In the genomic region with DNA sequence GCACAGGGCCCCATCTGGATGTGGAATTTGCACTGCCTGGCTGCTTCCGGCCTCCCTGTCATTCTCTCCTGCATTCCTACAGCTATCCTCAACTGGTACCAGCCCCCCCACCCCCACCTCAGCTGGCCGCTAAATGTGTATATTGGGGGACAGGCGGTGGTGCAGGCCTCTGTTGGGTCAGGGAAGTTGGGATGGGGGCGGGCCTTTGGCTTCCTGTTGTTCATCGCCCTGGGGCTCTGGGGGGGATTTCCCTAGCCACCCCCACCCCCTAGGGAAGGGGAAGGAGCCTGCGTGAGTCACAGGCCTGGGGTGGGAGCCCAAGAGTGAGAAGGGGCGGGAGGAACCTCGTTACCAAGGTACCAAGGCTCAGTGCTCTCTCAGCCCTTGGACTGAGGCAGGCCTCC, we compare ENCODE assay signal across 8 cellular contexts. TPM values are rescaled to one million over a fixed set of nuclear protein-coding genes. Genes with fewer than 3 reads are reported as not detected.
DNase-seq lines count a peak whose midpoint lies in the region; ATAC-seq and TF ChIP-seq lines count a peak whose summit lies in the region.

No MANE protein-coding gene starts in this region.

- H3K9me3 Mint-ChIP-seq in activated T-cell treated with anti-CD3 and anti-CD28 coated beads, Interleukin-2, amount 50 U/mL, for 72 hours: no peaks in the 10 kb centered on the region

- DNase-seq in GM12865 (ENCODE audit: low read depth) (peak; percentile 77), heart right ventricle (peak; percentile 39 to 47), HUDEP-2 (lab: John Stamatoyannopoulos, UW; ENCODE audit: unreplicated experiment in 76 of 76) (no peak)
- DNase-seq in activated T-cell treated with anti-CD3 and anti-CD28 coated beads, Interleukin-2, amount 50 U/mL, for 72 hours: peak; percentile 86
- peak; percentile 88 for DNase-seq in stimulated activated CD4-positive, alpha-beta T cell treated with anti-CD3 and anti-CD28 coated beads, Interleukin-4, amount 100 ng/mL, for 24 hours

- peaks cover 2% of the 10 kb centered on the region in 2 donors for H3K36me3 Mint-ChIP-seq in activated T-cell treated with anti-CD3 and anti-CD28 coated beads, Interleukin-2, amount 50 U/mL, for 72 hours (ENCODE audit: insufficient read depth in 2 of 2)

- ATAC-seq in activated T-cell treated with anti-CD3 and anti-CD28 coated beads, Interleukin-2, amount 50 U/mL, for 72 hours (replicated peaks in 1 of 2): peak; percentile 78 to 86
- ATAC-seq in heart right ventricle (peak; percentile 58 to 82 (median 74)), GM19467 (IDR thresholded peaks at IDR 0.05; ENCODE audit: unreplicated experiment) (no peak), HG03439 (IDR thresholded peaks at IDR 0.05; ENCODE audit: unreplicated experiment) (no peak)

- peak overlapping the region; percentile 63 for H3K4me3 ChIP-seq in GM12865 (ENCODE audit: low read depth, low read length)
- H3K4me3 ChIP-seq in OCI-LY3 (ENCODE audit: low read length): peak overlapping the region; percentile 79
- H3K4me3 ChIP-seq in heart right ventricle: peak overlapping the region in 1 of 10 donors; percentile 23

- no peak for TF ChIP-seq CTCF in GM12865 (IDR thresholded peaks at IDR 0.05; ENCODE audit: insufficient read depth, low read depth, low read length, missing control alignments)
- no peak for TF ChIP-seq CTCF in OCI-LY3 (IDR thresholded peaks at IDR 0.05; ENCODE audit: low read depth, low read length)
- no peak for TF ChIP-seq CTCF in heart right ventricle (IDR thresholded peaks at IDR 0.05)

- peak overlapping the region; percentile 91 for H3K4me2 ChIP-seq in OCI-LY3 (ENCODE audit: low read length)

- peaks cover 44% of the 10 kb centered on the region for H3K4me1 Mint-ChIP-seq in activated T-cell treated with anti-CD3 and anti-CD28 coated beads, Interleukin-2, amount 50 U/mL, for 72 hours (ENCODE audit: low read depth)

- H4K20me1 ChIP-seq in OCI-LY3 (ENCODE audit: insufficient read depth, low read length): peaks cover 4% of the 10 kb centered on the region; the same call in 1 of the 2 replicates

- H3K36me3 ChIP-seq in OCI-LY3 (replicated peaks; ENCODE audit: low read depth, low read length) (peaks cover 80% of the 10 kb centered on the region), heart right ventricle (peaks cover 0 to 7% (median 0%) of the 10 kb centered on the region in 9 donors)

- WGBS in heart right ventricle, 2 donors: 33 to 36% methylated on average over 8 of the region's 8 CpGs

- no peak overlapping the region for H2AFZ ChIP-seq in OCI-LY3 (ENCODE audit: low read depth, low read length)

- H3K9ac ChIP-seq in OCI-LY3 (ENCODE audit: low read length): peak overlapping the region; percentile 94

- H3K27me3 ChIP-seq in OCI-LY3 (ENCODE audit: low read depth, low read length) (no peaks in the 10 kb centered on the region), heart right ventricle (peaks cover 0 to 25% (median 10%) of the 10 kb centered on the region in 7 donors)

- H3K4me1 ChIP-seq in OCI-LY3 (ENCODE audit: low read length) (peaks cover 87% of the 10 kb centered on the region), heart right ventricle (peaks cover 0 to 41% (median 0%) of the 10 kb centered on the region in 9 donors)

- no peaks in the 10 kb centered on the region for H3K27me3 Mint-ChIP-seq in activated T-cell treated with anti-CD3 and anti-CD28 coated beads, Interleukin-2, amount 50 U/mL, for 72 hours (ENCODE audit: low read depth)

- H3K27ac ChIP-seq in OCI-LY3 (ENCODE audit: low read length) (peak overlapping the region; percentile 96), heart right ventricle (peak overlapping the region in 1 of 10 donors; percentile 75)

- peak overlapping the region; percentile 91 for H3K27ac Mint-ChIP-seq in activated T-cell treated with anti-CD3 and anti-CD28 coated beads, Interleukin-2, amount 50 U/mL, for 72 hours

- intact Hi-C loops in heart right ventricle (cut with DNase I): no loop called here

- peak overlapping the region; percentile 83 to 86 for H3K4me3 Mint-ChIP-seq in activated T-cell treated with anti-CD3 and anti-CD28 coated beads, Interleukin-2, amount 50 U/mL, for 72 hours

- peaks cover 97% of the 10 kb centered on the region for H3K79me2 ChIP-seq in OCI-LY3 (ENCODE audit: low read length)

- H3K9me3 ChIP-seq in OCI-LY3 (ENCODE audit: insufficient read depth, low read length) (peaks cover 8% of the 10 kb centered on the region; the same call in 1 of the 2 replicates), heart right ventricle (no peaks in the 10 kb centered on the region)

RNA-seq across cellular contexts. Expression of gene POU2F2, which starts 10.6 kb away (rescaled TPM):
- total RNA-seq in activated T-cell treated with anti-CD3 and anti-CD28 coated beads, Interleukin-2, amount 50 U/mL, for 72 hours: 10 to 100 TPM; 45.0 to 56.0 TPM
- 1 to 10 TPM in 1 of 10 donors, under 1 TPM in 9; 0.51 to 3.8 (median 0.70) TPM for total RNA-seq in heart right ventricle
- polyA plus RNA-seq in heart right ventricle: under 1 TPM; 0.28 to 0.37 TPM

RNA-seq across cellular contexts. Expression of gene ZNF574, which starts 45.7 kb away (rescaled TPM):
- total RNA-seq in activated T-cell treated with anti-CD3 and anti-CD28 coated beads, Interleukin-2, amount 50 U/mL, for 72 hours: 10 to 100 TPM; 11.5 to 12.2 TPM
- total RNA-seq in heart right ventricle: 10 to 100 TPM in 2 of 10 donors, 1 to 10 TPM in 8; 5.0 to 11.1 (median 8.1) TPM
- 1 to 10 TPM; 3.4 to 5.8 TPM for polyA plus RNA-seq in heart right ventricle

RNA-seq across cellular contexts. Expression of gene GRIK5, which starts 51.7 kb away (rescaled TPM):
- total RNA-seq in activated T-cell treated with anti-CD3 and anti-CD28 coated beads, Interleukin-2, amount 50 U/mL, for 72 hours: 1 to 10 TPM; 1.1 to 3.8 TPM
- 1 to 10 TPM; 1.2 to 9.3 (median 3.0) TPM for total RNA-seq in heart right ventricle
- 1 to 10 TPM in 1 of 2 donors, under 1 TPM in 1; 0.35 to 1.4 TPM for polyA plus RNA-seq in heart right ventricle

Comparison
In these comparisons a context has a peak if more than half of its experiments do, and no peak if none do; other contexts are left out.
1. DNase-seq: peak in GM12865 (single experiment), activated T-cell treated with anti-CD3 and anti-CD28 coated beads, Interleukin-2, amount 50 U/mL, for 72 hours (2 of 2), heart right ventricle (2 of 2) and stimulated activated CD4-positive, alpha-beta T cell treated with anti-CD3 and anti-CD28 coated beads, Interleukin-4, amount 100 ng/mL, for 24 hours (single experiment); none in HUDEP-2 (0 of 76).
2. ATAC-seq: peak in activated T-cell treated with anti-CD3 and anti-CD28 coated beads, Interleukin-2, amount 50 U/mL, for 72 hours (2 of 2) and heart right ventricle (8 of 8); none in GM19467 (single experiment) and HG03439 (single experiment).
3. RNA of gene POU2F2, which starts 10.6 kb away (total RNA-seq): 45.0 to 56.0 TPM in activated T-cell treated with anti-CD3 and anti-CD28 coated beads, Interleukin-2, amount 50 U/mL, for 72 hours; 0.51 to 3.8 TPM in heart right ventricle; every median in the first group is over 4 times any median in the second.